Comparison of ENCODE assay signal across 8 cellular contexts in the genomic region with DNA sequence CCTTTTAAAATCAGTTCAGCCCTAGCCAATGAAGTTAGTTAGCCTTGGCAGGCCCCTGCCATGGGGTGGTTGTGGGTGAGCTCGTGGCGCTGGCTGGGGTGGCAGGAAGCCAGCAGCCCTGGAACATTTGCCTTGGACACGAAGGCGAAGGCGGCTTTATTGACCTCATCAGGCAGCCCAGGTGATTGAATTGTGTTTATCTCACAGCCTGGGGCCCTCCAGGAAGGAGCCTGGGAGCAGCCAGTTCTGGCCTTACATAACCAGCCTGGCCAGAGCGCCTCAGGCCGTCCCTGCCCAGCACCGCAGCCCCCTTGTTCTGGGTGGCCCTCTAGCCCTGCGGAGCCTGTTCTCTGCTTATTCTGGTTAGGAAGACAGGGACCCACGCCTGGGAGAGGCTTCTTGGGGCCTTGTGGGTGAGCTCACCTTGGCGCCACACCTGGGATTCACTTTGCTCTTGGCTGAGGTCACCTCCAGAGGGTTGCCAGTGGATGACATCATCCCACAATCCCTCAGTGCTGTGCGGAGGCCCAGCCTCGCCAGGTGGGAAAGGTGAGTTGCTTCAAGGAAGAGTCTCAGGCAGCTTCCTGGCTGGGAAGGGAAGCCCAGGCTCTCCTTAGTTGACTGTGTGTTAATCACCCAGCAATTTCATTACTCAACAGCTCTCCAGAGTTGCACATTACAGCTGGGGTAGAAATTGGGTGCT. TPM values are rescaled to one million over a fixed set of nuclear protein-coding genes. Genes with fewer than 3 reads are reported as not detected.
DNase-seq lines count a peak whose midpoint lies in the region; ATAC-seq and TF ChIP-seq lines count a peak whose summit lies in the region.

No MANE protein-coding gene starts in this region.

- H3K9me3 ChIP-seq in lower lobe of right lung (no peaks in the 10 kb centered on the region), aorta (ENCODE audit: control insufficient read depth, low read length) (no peaks in the 10 kb centered on the region)

- TF ChIP-seq CTCF in lower lobe of right lung (IDR thresholded peaks at IDR 0.05) = no peak

- intact Hi-C loops in lower lobe of right lung (cut with DNase I) (no loop called here), aorta (cut with DNase I) (loop anchor here (2.0 to 5.0 kb wide), 3 partner anchors 26 to 132 kb away; partner anchors contain the start of gene DUSP1 (in 1 of the 2))

- H3K4me1 ChIP-seq in lower lobe of right lung (peaks cover 61% of the 10 kb centered on the region), aorta (ENCODE audit: control insufficient read depth in 1 of 2, insufficient read depth in 2 of 2, low read length in 2 of 2) (peaks cover 0 to 6% of the 10 kb centered on the region in 2 donors)

- ATAC-seq in lower lobe of right lung = peak; percentile 77 to 79
- ATAC-seq in aorta (ENCODE audit: low FRiP score) = peak; percentile 77
- ATAC-seq in GM18858 (IDR thresholded peaks at IDR 0.05; ENCODE audit: unreplicated experiment) = no peak
- ATAC-seq in HG02840 (IDR thresholded peaks at IDR 0.05; ENCODE audit: low FRiP score, unreplicated experiment) = no peak

- DNase-seq in NCI-H2171 treated with DMSO at 0.1 percent for 48 hours (lab: John Stamatoyannopoulos, UW) = peak; percentile 7
- no peak for DNase-seq in NCI-H2171 (lab: John Stamatoyannopoulos, UW)
- DNase-seq in cerebellar nuclear complex (lab: John Stamatoyannopoulos, UW) = peak; percentile 13 to 30
- peak; percentile 89 for DNase-seq in lower lobe of right lung
- peak; percentile 81 to 90 for DNase-seq in aorta
- DNase-seq in RKO (ENCODE audit: low spot score) = no peak

- peak overlapping the region; percentile 89 for H3K27ac ChIP-seq in lower lobe of right lung
- H3K27ac ChIP-seq in aorta (ENCODE audit: low read depth in 1 of 2, low read length in 2 of 2) = peak overlapping the region; percentile 77 to 97

- no peak overlapping the region for H3K4me3 ChIP-seq in lower lobe of right lung
- no peak overlapping the region for H3K4me3 ChIP-seq in aorta (ENCODE audit: low read length in 2 of 2)

- H3K27me3 ChIP-seq in lower lobe of right lung (ENCODE audit: low read depth) (no peaks in the 10 kb centered on the region), aorta (ENCODE audit: control insufficient read depth in 1 of 2, insufficient read depth in 2 of 2, low read length in 1 of 2) (no peaks in the 10 kb centered on the region)

- WGBS in aorta, 2 donors = 8 to 13% methylated on average over 13 of the region's 13 CpGs

- peaks cover 13% of the 10 kb centered on the region for H3K36me3 ChIP-seq in lower lobe of right lung
- no peaks in the 10 kb centered on the region for H3K36me3 ChIP-seq in aorta (ENCODE audit: control insufficient read depth in 1 of 2, insufficient read depth in 2 of 2, low read length in 1 of 2)

RNA-seq across cellular contexts. Expression of gene RPL26L1, which starts 54.4 kb away (rescaled TPM):
- total RNA-seq in lower lobe of right lung (16.6 TPM), aorta (10 to 100 TPM; 16.7 to 31.2 TPM)
- 10 to 100 TPM; 28.2 to 30.4 TPM for polyA plus RNA-seq in aorta

Comparison
In these comparisons a context has a peak if more than half of its experiments do, and no peak if none do; other contexts are left out.
1. DNase-seq: peak in NCI-H2171 treated with DMSO at 0.1 percent for 48 hours (single experiment), cerebellar nuclear complex (2 of 2), lower lobe of right lung (single experiment) and aorta (2 of 2); none in NCI-H2171 (single experiment) and RKO (single experiment).
2. ATAC-seq: peak in lower lobe of right lung (2 of 2) and aorta (single experiment); none in GM18858 (single experiment) and HG02840 (single experiment).